ENCODE assay signal across 19 cellular contexts in genomic region chr1:48761986-48762385, GRCh38. TPM values are rescaled to one million over a fixed set of nuclear protein-coding genes. Genes with fewer than 3 reads are reported as not detected.
DNase-seq lines count a peak whose midpoint lies in the region; ATAC-seq and TF ChIP-seq lines count a peak whose summit lies in the region.
"Had no signal": no experiment of that assay in that cellular context is flagged by ENCODE, and none has a peak within 500 bp of the region (broad histone marks: within the 10 kb centered on the region; RNA-seq: fewer than 3 reads in every experiment).

No MANE protein-coding gene starts in this region.

- no peaks in the 10 kb centered on the region for H3K36me3 ChIP-seq in fibroblast of lung (ENCODE audit: control insufficient read depth, insufficient read depth, low read length)
- no peaks in the 10 kb centered on the region for H3K36me3 ChIP-seq in effector memory CD4-positive, alpha-beta T cell (ENCODE audit: control insufficient read depth, insufficient read depth, low read length)
- H3K36me3 ChIP-seq: ovary, SJSA1 had no signal

- POLR2A ChIA-PET in RWPE1 (lab: Yijun Ruan, JAX; ENCODE audit: low non-redundant PET), result no interaction called here

- no peak overlapping the region for H3K4me3 ChIP-seq in fibroblast of lung (replicated peaks in 1 of 4; ENCODE audit: control extremely low read depth in 1 of 4, insufficient read depth in 1 of 4, low read depth in 3 of 4, low read length in 4 of 4)
- no peak overlapping the region for H3K4me3 ChIP-seq in effector memory CD4-positive, alpha-beta T cell (ENCODE audit: insufficient read depth, low read depth, low read length, poor library complexity, severe bottlenecking)
- H3K4me3 ChIP-seq: ovary, PC-9, SJSA1 had no signal

- no peaks in the 10 kb centered on the region for H3K4me1 Mint-ChIP-seq in nephron progenitor cell
- H3K4me1 Mint-ChIP-seq: endodermal cell had no signal

- H3K36me3 Mint-ChIP-seq in nephron progenitor cell (ENCODE audit: low read depth), result peaks cover 74% of the 10 kb centered on the region
- H3K36me3 Mint-ChIP-seq: natural killer cell treated with Interleukin-12 subunit alpha and Interleukin-12 subunit beta and Interleukin-15 and Interleukin-18, amount 100 ng/mL, for 72 hours had no signal

- H3K79me2 ChIP-seq in fibroblast of lung (ENCODE audit: control insufficient read depth, insufficient read depth, low read length), result no peaks in the 10 kb centered on the region

- H3K4me2 ChIP-seq in fibroblast of lung (ENCODE audit: extremely low read depth, insufficient read depth, low read length), result no peak overlapping the region
- H3K4me2 ChIP-seq: PC-9 had no signal

- no peak overlapping the region for H2AFZ ChIP-seq in fibroblast of lung (ENCODE audit: low read length)
- H2AFZ ChIP-seq: PC-9 had no signal

- H3K9me3 ChIP-seq in fibroblast of lung (ENCODE audit: control insufficient read depth, insufficient read depth, low read depth, low read length), result no peaks in the 10 kb centered on the region
- H3K9me3 ChIP-seq in effector memory CD4-positive, alpha-beta T cell (ENCODE audit: control insufficient read depth, low read length), result no peaks in the 10 kb centered on the region
- H3K9me3 ChIP-seq: ovary, SJSA1 had no signal

- H4K20me1 ChIP-seq in fibroblast of lung (ENCODE audit: control insufficient read depth, extremely low read depth, insufficient read depth, low read length), result no peaks in the 10 kb centered on the region

- H3K9me3 Mint-ChIP-seq in nephron progenitor cell, result no peaks in the 10 kb centered on the region
- H3K9me3 Mint-ChIP-seq: activated naive CD4-positive, alpha-beta T cell treated with anti-CD3 and anti-CD28 coated beads, Interleukin-2, amount 50 U/mL, for 24 hours; endodermal cell; natural killer cell treated with Interleukin-12 subunit alpha and Interleukin-12 subunit beta and Interleukin-15 and Interleukin-18, amount 100 ng/mL, for 72 hours; T-helper 1 cell treated with Interleukin-12 subunit alpha and Interleukin-12 subunit beta and Interleukin-4 antibody, amounts not matched to agents 30 μg/mL and 1 μg/mL, for 36 hours had no signal

- no peaks in the 10 kb centered on the region for H3K27me3 ChIP-seq in fibroblast of lung (ENCODE audit: control insufficient read depth, insufficient read depth, low read length)
- H3K27me3 ChIP-seq in effector memory CD4-positive, alpha-beta T cell (replicated peaks; ENCODE audit: control insufficient read depth, insufficient read depth, low read length, poor library complexity, severe bottlenecking), result no peaks in the 10 kb centered on the region
- H3K27me3 ChIP-seq: ovary, SJSA1 had no signal

- TF ChIP-seq CTCF in fibroblast of lung (conservative IDR thresholded peaks at IDR 0.05 in 1 of 2, IDR thresholded peaks at IDR 0.05 in 1 of 2; ENCODE audit: low read depth in 1 of 2, low read length in 2 of 2), result no peak
- TF ChIP-seq CTCF in nephron progenitor cell (IDR thresholded peaks at IDR 0.05), result no peak
- TF ChIP-seq CTCF in RWPE1 (conservative IDR thresholded peaks at IDR 0.05; ENCODE audit: low read depth), result no peak

- H3K27ac ChIP-seq in fibroblast of lung (ENCODE audit: insufficient read depth, low read length) (no peak overlapping the region), RWPE1 (no peak overlapping the region)
- H3K27ac ChIP-seq in effector memory CD4-positive, alpha-beta T cell (ENCODE audit: insufficient read depth, low read length, poor library complexity, severe bottlenecking), result no peak overlapping the region
- H3K27ac ChIP-seq: HL-60, ovary, PC-9, SJSA1 had no signal

- peak overlapping the region; percentile 26 for H3K27ac Mint-ChIP-seq in nephron progenitor cell
- H3K27ac Mint-ChIP-seq: activated CD4-positive, alpha-beta T cell treated with anti-CD3 and anti-CD28 coated beads, Interleukin-2, amount 10 ng/mL, durations not matched to agents 24 days and 14 days; activated naive CD4-positive, alpha-beta T cell treated with anti-CD3 and anti-CD28 coated beads, Interleukin-2, amount 50 U/mL, for 24 hours; endodermal cell; natural killer cell treated with Interleukin-12 subunit alpha and Interleukin-12 subunit beta and Interleukin-15 and Interleukin-18, amount 100 ng/mL, for 72 hours; T-helper 1 cell treated with Interleukin-12 subunit alpha and Interleukin-12 subunit beta and Interleukin-4 antibody, amounts not matched to agents 30 μg/mL and 1 μg/mL, for 36 hours had no signal

- peak; percentile 41 for ATAC-seq in SK-N-SH treated with all-trans-retinoic acid at 6 μM for 48 hours
- ATAC-seq in HG02623 (IDR thresholded peaks at IDR 0.05; ENCODE audit: unreplicated experiment), result no peak
- ATAC-seq: left lobe of liver; natural killer cell treated with Interleukin-12 subunit alpha and Interleukin-12 subunit beta and Interleukin-15 and Interleukin-18, amount 100 ng/mL, for 72 hours had no signal

- H3K4me3 Mint-ChIP-seq in nephron progenitor cell, result no peak overlapping the region
- H3K4me3 Mint-ChIP-seq: activated CD4-positive, alpha-beta T cell treated with anti-CD3 and anti-CD28 coated beads, Interleukin-2, amount 10 ng/mL, durations not matched to agents 24 days and 14 days; activated naive CD4-positive, alpha-beta T cell treated with anti-CD3 and anti-CD28 coated beads, Interleukin-2, amount 50 U/mL, for 24 hours; endodermal cell; natural killer cell treated with Interleukin-12 subunit alpha and Interleukin-12 subunit beta and Interleukin-15 and Interleukin-18, amount 100 ng/mL, for 72 hours; T-helper 1 cell treated with Interleukin-12 subunit alpha and Interleukin-12 subunit beta and Interleukin-4 antibody, amounts not matched to agents 30 μg/mL and 1 μg/mL, for 36 hours had no signal

- H3K9ac ChIP-seq in fibroblast of lung (ENCODE audit: insufficient read depth, low read length), result no peak overlapping the region

- H3K4me1 ChIP-seq in fibroblast of lung (ENCODE audit: control insufficient read depth, extremely low read depth, insufficient read depth, low read length), result no peaks in the 10 kb centered on the region
- H3K4me1 ChIP-seq in effector memory CD4-positive, alpha-beta T cell (ENCODE audit: control insufficient read depth, insufficient read depth, low read length, poor library complexity, severe bottlenecking), result no peaks in the 10 kb centered on the region
- H3K4me1 ChIP-seq: SJSA1 had no signal

- DNase-seq in NCI-H128 (lab: John Stamatoyannopoulos, UW; ENCODE audit: unreplicated experiment) (peak; percentile 17), fibroblast of lung (ENCODE audit: low read depth in 2 of 2) (peak; percentile 55), nephron progenitor cell (no peak), RWPE1 (ENCODE audit: low spot score) (no peak)
- DNase-seq in effector memory CD4-positive, alpha-beta T cell, result no peak
- DNase-seq: activated CD4-positive, alpha-beta T cell treated with anti-CD3 and anti-CD28 coated beads, Interleukin-2, amount 10 ng/mL, durations not matched to agents 24 days and 14 days; endodermal cell; NCI-H146; NCI-H82; PC-9 had no signal

- CTCF ChIA-PET in RWPE1 (lab: Yijun Ruan, JAX), result no interaction called here

- H3K27me3 Mint-ChIP-seq in nephron progenitor cell (ENCODE audit: low read depth, poor library complexity), result peaks cover 2% of the 10 kb centered on the region
- H3K27me3 Mint-ChIP-seq: activated CD4-positive, alpha-beta T cell treated with anti-CD3 and anti-CD28 coated beads, Interleukin-2, amount 10 ng/mL, durations not matched to agents 24 days and 14 days; activated naive CD4-positive, alpha-beta T cell treated with anti-CD3 and anti-CD28 coated beads, Interleukin-2, amount 50 U/mL, for 24 hours; natural killer cell treated with Interleukin-12 subunit alpha and Interleukin-12 subunit beta and Interleukin-15 and Interleukin-18, amount 100 ng/mL, for 72 hours had no signal

TF ChIP-seq in SK-N-SH treated with all-trans-retinoic acid at 6 μM for 48 hours, 23 proteins besides CTCF, POLR2A, EP300 and RAD21 (continues in another document):
- no peak for TF ChIP-seq TSHZ2 (CRISPR knock-in tag; IDR thresholded peaks at IDR 0.05)
- TF ChIP-seq POU6F1 (CRISPR knock-in tag; IDR thresholded peaks at IDR 0.05; ENCODE audit: borderline replicate concordance, low read depth), result no peak
- TF ChIP-seq TOX (CRISPR knock-in tag; IDR thresholded peaks at IDR 0.05; ENCODE audit: borderline replicate concordance), result no peak

RNA-seq across cellular contexts. Expression of gene BEND5, which starts 14.7 kb away (rescaled TPM):
- total RNA-seq in fibroblast of lung, result 0.77 TPM in 1 of 2 replicates, not detected in the other
- polyA plus RNA-seq in fibroblast of lung, result 0.16 and 0.39 TPM in 2 replicates
- polyA plus RNA-seq in fibroblast of lung (2012), result 0.34 TPM in 1 of 2 replicates, not detected in the other
- polyA minus RNA-seq in fibroblast of lung (ENCODE audit: low replicate concordance), result 1.1 TPM in 1 of 2 replicates, not detected in the other
- total RNA-seq: PC-9, SJSA1 had no signal

Comparison
In these comparisons a context has a peak if more than half of its experiments do, and no peak if none do; other contexts are left out.
1. DNase-seq: peak in NCI-H128 (single experiment) and fibroblast of lung (2 of 2); none in nephron progenitor cell (single experiment), RWPE1 (single experiment) and effector memory CD4-positive, alpha-beta T cell (0 of 3).